Comparison of ENCODE assay signal across 8 cellular contexts in genomic region chr12:92928962-92929915, GRCh38. TPM values are rescaled to one million over a fixed set of nuclear protein-coding genes. Genes with fewer than 3 reads are reported as not detected.
A peak's percentile ranks its signal among the peaks of the same experiment; 100 is the strongest.
DNase-seq lines count a peak whose midpoint lies in the region; ATAC-seq and TF ChIP-seq lines count a peak whose summit lies in the region.

EEA1 (minus strand) TSS chr12:92929295; CDS start chr12:92929066, 229 bp downstream.

- peak; percentile 85 for ATAC-seq in GM21381 (IDR thresholded peaks at IDR 0.05; ENCODE audit: unreplicated experiment)

- peak within 1 kb of the TSS; percentile 79 for H3K4me3 ChIP-seq in NT2/D1 (ENCODE audit: insufficient read length, low read depth)
- H3K4me3 ChIP-seq in endodermal cell (ENCODE audit: low read length), result peak within 1 kb of the TSS; percentile 93
- peak within 1 kb of the TSS; percentile 72 for H3K4me3 ChIP-seq in mesodermal cell (ENCODE audit: extremely low read depth, insufficient read depth, low read length, poor library complexity, severe bottlenecking)

- H3K36me3 ChIP-seq in NT2/D1 (ENCODE audit: insufficient read depth, insufficient read length, low read length) (no peaks in the 10 kb centered on the region), endodermal cell (ENCODE audit: control insufficient read depth, insufficient read depth, low read length) (no peaks in the 10 kb centered on the region), mesodermal cell (ENCODE audit: control insufficient read depth, insufficient read depth, low read length) (no peaks in the 10 kb centered on the region)

- H3K9me3 ChIP-seq in NT2/D1 (ENCODE audit: insufficient read depth, low read length) (no peaks in the 10 kb centered on the region), endodermal cell (ENCODE audit: control insufficient read depth, low read length) (no peaks in the 10 kb centered on the region), mesodermal cell (ENCODE audit: control insufficient read depth, low read length) (no peaks in the 10 kb centered on the region)

- H3K36me3 Mint-ChIP-seq in endodermal cell (ENCODE audit: low read depth), result no peaks in the 10 kb centered on the region

- H3K9ac ChIP-seq in NT2/D1 (ENCODE audit: insufficient read length, low read depth) (peak within 1 kb of the TSS; percentile 91), endodermal cell (ENCODE audit: extremely low read depth, low read length, poor library complexity, severe bottlenecking) (peak within 1 kb of the TSS; percentile 82)

- no peaks in the 10 kb centered on the region for H3K27me3 ChIP-seq in NT2/D1 (ENCODE audit: insufficient read depth, insufficient read length)
- no peaks in the 10 kb centered on the region for H3K27me3 ChIP-seq in endodermal cell (ENCODE audit: control insufficient read depth, insufficient read depth, low read length, poor library complexity, severe bottlenecking)

- H3K9me3 Mint-ChIP-seq in endodermal cell, result no peaks in the 10 kb centered on the region

- H3K4me3 Mint-ChIP-seq in endodermal cell, result peak within 1 kb of the TSS; percentile 74

- peak; percentile 94 for DNase-seq in Caki2 (ENCODE audit: low read depth)
- peak; percentile 26 to 96 (median 92) for DNase-seq in HUDEP-2 (lab: John Stamatoyannopoulos, UW; ENCODE audit: unreplicated experiment in 76 of 76)
- peak; percentile 96 for DNase-seq in NT2/D1 (ENCODE audit: low read depth, low spot score)
- DNase-seq in activated CD8-positive, alpha-beta memory T cell treated with anti-CD3 and anti-CD28 coated beads, Interleukin-2, amount 50 U/mL, for 1 hour (ENCODE audit: extremely low read depth), result peak; percentile 90
- DNase-seq in endodermal cell, result peak; percentile 100
- peak; percentile 91 to 95 for DNase-seq in stimulated activated CD8-positive, alpha-beta memory T cell treated with anti-CD3 and anti-CD28 coated beads, Interleukin-15, amount 100 ng/mL, for 4 hours (ENCODE audit: low read depth in 2 of 2)

- peaks cover 36% of the 10 kb centered on the region for H3K4me1 Mint-ChIP-seq in endodermal cell

- peak; percentile 40 for TF ChIP-seq CTCF in endodermal cell (conservative IDR thresholded peaks at IDR 0.05)

- 0% methylated on average over 36 to 98 of the region's 98 CpGs for WGBS in endodermal cell (ENCODE audit: insufficient coverage in 1 of 2, insufficient read length in 1 of 2), 2 experiments
- WGBS in mesodermal cell (ENCODE audit: insufficient coverage in 2 of 2), 2 experiments, result 0 to 1% methylated on average over 55 to 87 of the region's 98 CpGs

- H3K27ac ChIP-seq in endodermal cell (ENCODE audit: low read depth, low read length) (peak within 1 kb of the TSS; percentile 85), mesodermal cell (ENCODE audit: low read depth, low read length, severe bottlenecking) (peak within 1 kb of the TSS; percentile 93)

- H3K27me3 Mint-ChIP-seq in endodermal cell (ENCODE audit: insufficient read depth), result no peaks in the 10 kb centered on the region

- in situ Hi-C loops in Caki2 (cut with HindIII; ENCODE audit: low pct_unique_long_range_greater_than_20kb, low sequenced_read_pairs), result no loop called here

- H3K4me1 ChIP-seq in NT2/D1 (ENCODE audit: insufficient read depth, insufficient read length), result no peaks in the 10 kb centered on the region
- peaks cover 3% of the 10 kb centered on the region for H3K4me1 ChIP-seq in endodermal cell (ENCODE audit: control insufficient read depth, insufficient read depth, low read length)
- peaks cover 7% of the 10 kb centered on the region for H3K4me1 ChIP-seq in mesodermal cell (ENCODE audit: control insufficient read depth, insufficient read depth, low read length, poor library complexity, severe bottlenecking)

- peak within 1 kb of the TSS; percentile 95 for H3K27ac Mint-ChIP-seq in endodermal cell

RNA-seq across cellular contexts. Expression of gene EEA1, which starts in this region (rescaled TPM):
- total RNA-seq in Caki2 (2014; rRNA removed; shearing (Covaris generic); ENCODE audit: low replicate concordance), result 9.7 and 17.4 TPM in 2 replicates
- 10 to 100 TPM; 28.2 to 32.5 TPM for total RNA-seq in endodermal cell
- polyA plus RNA-seq in endodermal cell (2013, experiment 1 of 2), result 12.3 TPM
- polyA plus RNA-seq in endodermal cell (2013, experiment 2 of 2), result 16.5 TPM
- polyA plus RNA-seq in mesodermal cell (2013, experiment 1 of 2), result 20.1 TPM
- polyA plus RNA-seq in mesodermal cell (2013, experiment 2 of 2), result 30.3 TPM

Comparison
In these comparisons a context has a peak if more than half of its experiments do, and no peak if none do; other contexts are left out.
1. Peak in every context shown above with its lines: DNase-seq, ATAC-seq, H3K4me3 ChIP-seq and H3K27ac ChIP-seq.